In genomic region chr15:52146776-52147175, GRCh38 we compare ENCODE assay signal across 2 cellular contexts.
TF ChIP-seq lines count a peak whose summit lies in the region.

No MANE protein-coding gene starts in this region.

TF ChIP-seq in IMR-90, 13 proteins besides CTCF, POLR2A, EP300 and RAD21:
- TF ChIP-seq FOS (IDR thresholded peaks at IDR 0.05; ENCODE audit: low read depth, low read length) (no peak), NFE2L2 (IDR thresholded peaks at IDR 0.05; ENCODE audit: low read depth, low read length) (no peak), RCOR1 (IDR thresholded peaks at IDR 0.05; ENCODE audit: insufficient replicate concordance, low read length) (no peak), MAFK (IDR thresholded peaks at IDR 0.05; ENCODE audit: low read depth, low read length) (no peak), RFX5 (IDR thresholded peaks at IDR 0.05; ENCODE audit: low read depth, low read length) (no peak), CHD1 (IDR thresholded peaks at IDR 0.05; ENCODE audit: low read depth, low read length) (no peak), SMC3 (IDR thresholded peaks at IDR 0.05; ENCODE audit: low read depth, low read length) (no peak)
- TF ChIP-seq, protein P1, sequence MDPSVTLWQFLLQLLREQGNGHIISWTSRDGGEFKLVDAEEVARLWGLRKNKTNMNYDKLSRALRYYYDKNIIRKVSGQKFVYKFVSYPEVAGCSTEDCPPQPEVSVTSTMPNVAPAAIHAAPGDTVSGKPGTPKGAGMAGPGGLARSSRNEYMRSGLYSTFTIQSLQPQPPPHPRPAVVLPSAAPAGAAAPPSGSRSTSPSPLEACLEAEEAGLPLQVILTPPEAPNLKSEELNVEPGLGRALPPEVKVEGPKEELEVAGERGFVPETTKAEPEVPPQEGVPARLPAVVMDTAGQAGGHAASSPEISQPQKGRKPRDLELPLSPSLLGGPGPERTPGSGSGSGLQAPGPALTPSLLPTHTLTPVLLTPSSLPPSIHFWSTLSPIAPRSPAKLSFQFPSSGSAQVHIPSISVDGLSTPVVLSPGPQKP (IDR thresholded peaks at IDR 0.05; ENCODE audit: borderline replicate concordance, low read depth, low read length), result no peak

TF ChIP-seq in WTC11, 78 proteins besides CTCF, POLR2A, EP300 and RAD21:
- TF ChIP-seq PRDM15 (CRISPR knock-in tag; IDR thresholded peaks at IDR 0.05), result no peak
- TF ChIP-seq ZMAT4 (CRISPR knock-in tag; IDR thresholded peaks at IDR 0.05), result no peak
- no peak for TF ChIP-seq E2F4 (CRISPR knock-in tag; IDR thresholded peaks at IDR 0.05; ENCODE audit: borderline replicate concordance, low read depth)
- TF ChIP-seq TP53 (CRISPR knock-in tag; IDR thresholded peaks at IDR 0.05), result no peak
- no peak for TF ChIP-seq ZNF232 (CRISPR knock-in tag; IDR thresholded peaks at IDR 0.05)
- no peak for TF ChIP-seq PRRX2 (CRISPR knock-in tag; IDR thresholded peaks at IDR 0.05)
- TF ChIP-seq SMAD3 (CRISPR knock-in tag; IDR thresholded peaks at IDR 0.05; ENCODE audit: borderline replicate concordance), result no peak
- TF ChIP-seq ZNF425 (CRISPR knock-in tag; conservative IDR thresholded peaks at IDR 0.05), result no peak
- TF ChIP-seq ZNF416 (CRISPR knock-in tag; IDR thresholded peaks at IDR 0.05), result no peak
- TF ChIP-seq ZNF396 (CRISPR knock-in tag; IDR thresholded peaks at IDR 0.05; ENCODE audit: borderline replicate concordance), result no peak
- TF ChIP-seq ETV6 (CRISPR knock-in tag; IDR thresholded peaks at IDR 0.05), result no peak
- TF ChIP-seq JUN (CRISPR knock-in tag; IDR thresholded peaks at IDR 0.05), result no peak
- no peak for TF ChIP-seq ZNF512 (CRISPR knock-in tag; IDR thresholded peaks at IDR 0.05; ENCODE audit: borderline replicate concordance)
- TF ChIP-seq MXD4 (CRISPR knock-in tag; IDR thresholded peaks at IDR 0.05; ENCODE audit: borderline replicate concordance), result no peak
